8 cellular contexts compared by ENCODE assay signal in the genomic region with DNA sequence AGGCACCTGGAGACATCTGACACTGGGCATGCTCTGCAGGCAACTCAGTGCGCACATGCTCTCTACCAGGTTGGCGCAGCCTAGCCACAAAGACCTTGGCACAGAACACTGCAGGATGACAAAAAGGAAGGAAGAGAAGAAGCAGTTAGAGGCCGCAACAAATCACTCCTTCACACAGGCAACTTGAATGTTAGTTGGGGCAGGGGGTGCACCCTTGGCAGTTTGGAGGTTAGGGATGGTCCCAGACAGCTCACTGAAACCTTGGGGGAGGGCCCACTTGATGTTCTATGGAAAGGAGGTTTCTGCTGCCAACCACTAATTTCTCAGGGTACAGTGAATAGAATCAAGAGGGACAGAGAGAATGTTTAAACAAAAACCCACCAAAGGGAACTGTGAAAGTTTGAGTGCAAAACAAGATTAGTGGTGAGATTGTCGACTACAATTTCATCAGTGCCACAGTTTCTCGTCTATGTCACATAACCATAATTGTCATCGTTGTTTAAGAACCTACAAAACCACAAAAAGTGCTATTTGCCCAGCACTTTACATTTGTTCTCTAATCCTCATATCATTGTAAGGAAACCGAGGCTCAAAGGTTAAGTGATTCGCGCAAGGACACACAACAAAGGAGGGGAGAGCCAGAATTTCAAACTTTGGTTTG. TPM values are rescaled to one million over a fixed set of nuclear protein-coding genes. Genes with fewer than 3 reads are reported as not detected.
DNase-seq lines count a peak whose midpoint lies in the region; ATAC-seq, FAIRE-seq and TF ChIP-seq lines count a peak whose summit lies in the region.

No MANE protein-coding gene starts in this region.

- H3K36me3 ChIP-seq in sigmoid colon: no peaks in the 10 kb centered on the region

- H3K36me3 Mint-ChIP-seq in Calu3 (ENCODE audit: insufficient read depth, unreplicated experiment): peaks cover 17% of the 10 kb centered on the region

- TF ChIP-seq CTCF in GM12865 (IDR thresholded peaks at IDR 0.05; ENCODE audit: insufficient read depth, low read depth, low read length, missing control alignments): no peak
- no peak for TF ChIP-seq CTCF in sigmoid colon (IDR thresholded peaks at IDR 0.05)
- TF ChIP-seq CTCF in Calu3 (IDR thresholded peaks at IDR 0.05; ENCODE audit: unreplicated experiment): no peak
- TF ChIP-seq CTCF in GM13976 (IDR thresholded peaks at IDR 0.05; ENCODE audit: borderline replicate concordance, control extremely low read depth, extremely low read depth, insufficient read depth, missing control alignments): no peak

- TF ChIP-seq EP300 in sigmoid colon (IDR thresholded peaks at IDR 0.05): no peak

- no peaks in the 10 kb centered on the region for H3K9me3 Mint-ChIP-seq in Calu3 (ENCODE audit: low read depth, unreplicated experiment)

- H3K27ac Mint-ChIP-seq in Calu3 (ENCODE audit: unreplicated experiment): no peak overlapping the region

- DNase-seq in GM12865 (ENCODE audit: low read depth) (peak; percentile 46), sigmoid colon (no peak), Calu3 (no peak), RCC 7860 (ENCODE audit: low spot score) (no peak), GM13976 (ENCODE audit: low spot score) (no peak)
- peak; percentile 46 for DNase-seq in activated naive CD4-positive, alpha-beta T cell treated with anti-CD3 and anti-CD28 coated beads, Interleukin-2, amount 50 U/mL, for 16 hours

- H3K4me3 Mint-ChIP-seq in Calu3 (ENCODE audit: low read depth, unreplicated experiment): no peak overlapping the region

- H3K4me1 Mint-ChIP-seq in Calu3 (ENCODE audit: low read depth, unreplicated experiment): peaks cover 60% of the 10 kb centered on the region

- H3K27ac ChIP-seq in sigmoid colon: peak overlapping the region; percentile 35 to 52 (median 52)

- no peak for TF ChIP-seq POLR2A in sigmoid colon (IDR thresholded peaks at IDR 0.05)

- H3K4me1 ChIP-seq in sigmoid colon: peaks cover 0 to 92% (median 67%) of the 10 kb centered on the region in 4 donors

- H3K27me3 ChIP-seq in sigmoid colon: no peaks in the 10 kb centered on the region

- intact Hi-C loops in sigmoid colon (cut with DNase I) (no loop called here), Calu3 (cut with micrococcal nuclease; ENCODE audit: unreplicated experiment) (no loop called here)

- in situ Hi-C loops in GM13976 (cut with MboI; ENCODE audit: low sequenced_read_pairs, unreplicated experiment): no loop called here

- peak; percentile 59 for ATAC-seq in HG03432 (IDR thresholded peaks at IDR 0.05; ENCODE audit: unreplicated experiment)
- ATAC-seq in GM19328 (IDR thresholded peaks at IDR 0.05; ENCODE audit: unreplicated experiment): no peak

- CTCF ChIA-PET in Calu3 (lab: Charles Lee): no interaction called here

- 58 to 88% methylated on average over 9 of the region's 9 CpGs for WGBS in sigmoid colon, 2 donors

- FAIRE-seq in RCC 7860 (lab: Jason Lieb, UNC): no peak

- no TSS peak for BruUV-seq in Calu3 (replicated peaks; lab: Mats Ljungman, UMichigan)

- H3K4me3 ChIP-seq in GM12865 (ENCODE audit: low read depth, low read length): no peak overlapping the region
- no peak overlapping the region for H3K4me3 ChIP-seq in sigmoid colon

- H3K9me3 ChIP-seq in sigmoid colon: no peaks in the 10 kb centered on the region

- H3K27me3 Mint-ChIP-seq in Calu3 (ENCODE audit: unreplicated experiment): no peaks in the 10 kb centered on the region

RNA-seq across cellular contexts. Expression of gene FBXW11, which starts 48.7 kb away (rescaled TPM):
- total RNA-seq in sigmoid colon (10 to 100 TPM; 42.9 to 67.1 (median 49.4) TPM), Calu3 (2022) (63.3 and 66.4 TPM in 2 replicates)
- 10 to 100 TPM; 14.4 to 19.9 (median 15.6) TPM for polyA plus RNA-seq in sigmoid colon

Comparison
In these comparisons a context has a peak if more than half of its experiments do, and no peak if none do; other contexts are left out.
1. DNase-seq: peak in GM12865 (single experiment) and activated naive CD4-positive, alpha-beta T cell treated with anti-CD3 and anti-CD28 coated beads, Interleukin-2, amount 50 U/mL, for 16 hours (single experiment); none in sigmoid colon (single experiment), Calu3 (single experiment), RCC 7860 (single experiment) and GM13976 (single experiment).